1 cellular context compared by ENCODE assay signal in genomic region chr12:13992585-13992984, GRCh38.
TF ChIP-seq lines count a peak whose summit lies in the region.

No MANE protein-coding gene starts in this region.

TF ChIP-seq in HepG2, 621 proteins besides CTCF, POLR2A, EP300 and RAD21 (continues in another document):
- TF ChIP-seq SIX1 (CRISPR knock-in tag; IDR thresholded peaks at IDR 0.05; ENCODE audit: borderline replicate concordance): peak; percentile 82; the same call in 1 of the 2 replicates
- no peak for TF ChIP-seq ZNF318 (CRISPR knock-in tag; IDR thresholded peaks at IDR 0.05)
- TF ChIP-seq AHDC1 (CRISPR knock-in tag; IDR thresholded peaks at IDR 0.05; ENCODE audit: borderline replicate concordance): peak; percentile 71; the same call in 1 of the 2 replicates
- TF ChIP-seq TFDP1 (CRISPR knock-in tag; IDR thresholded peaks at IDR 0.05; ENCODE audit: borderline replicate concordance): no peak
- TF ChIP-seq DMTF1 (CRISPR knock-in tag; IDR thresholded peaks at IDR 0.05): no peak
- no peak for TF ChIP-seq ZNF430 (CRISPR knock-in tag; IDR thresholded peaks at IDR 0.05)
- TF ChIP-seq ZBTB20 (CRISPR knock-in tag; IDR thresholded peaks at IDR 0.05; ENCODE audit: borderline replicate concordance, low read depth): peak; percentile 97
- TF ChIP-seq MTF1 (CRISPR knock-in tag; IDR thresholded peaks at IDR 0.05): no peak
- no peak for TF ChIP-seq PRDM4 (CRISPR knock-in tag; IDR thresholded peaks at IDR 0.05; ENCODE audit: borderline replicate concordance)
- 0 out of 2 replicates have a peak, but pooled peaks have one; percentile 31 for TF ChIP-seq KDM6A (CRISPR knock-in tag; IDR thresholded peaks at IDR 0.05; ENCODE audit: low read depth)
- TF ChIP-seq ISX (CRISPR knock-in tag; conservative IDR thresholded peaks at IDR 0.05): no peak
- TF ChIP-seq RFX3 (CRISPR knock-in tag; IDR thresholded peaks at IDR 0.05): no peak
- no peak for TF ChIP-seq SRF (IDR thresholded peaks at IDR 0.05; ENCODE audit: low read depth, low read length)
- peak; percentile 67; the same call in 1 of the 2 replicates for TF ChIP-seq BCL6 (CRISPR knock-in tag; IDR thresholded peaks at IDR 0.05)
- TF ChIP-seq SIX4 (CRISPR knock-in tag; IDR thresholded peaks at IDR 0.05): peak; percentile 91
- no peak for TF ChIP-seq TP53 (CRISPR knock-in tag; conservative IDR thresholded peaks at IDR 0.05)
- TF ChIP-seq GLMP (CRISPR knock-in tag; IDR thresholded peaks at IDR 0.05; ENCODE audit: borderline replicate concordance): no peak
- peak; percentile 46; the same call in 1 of the 2 replicates for TF ChIP-seq TCF7L2 (IDR thresholded peaks at IDR 0.05; ENCODE audit: low read depth, low read length)
- no peak for TF ChIP-seq SIN3A (IDR thresholded peaks at IDR 0.05; ENCODE audit: borderline replicate concordance, low read depth, low read length)
- TF ChIP-seq ARID4A (CRISPR knock-in tag; IDR thresholded peaks at IDR 0.05; ENCODE audit: borderline replicate concordance): no peak
- TF ChIP-seq SRSF9 (IDR thresholded peaks at IDR 0.05; ENCODE audit: borderline replicate concordance, insufficient read depth, low read depth, low read length, poor library complexity, severe bottlenecking): no peak
